In genomic region chr13:62210951-62211350, GRCh38 we compare ENCODE assay signal across 28 cellular contexts.
"Had no signal": no experiment of that assay in that cellular context is flagged by ENCODE, and none has a peak within 500 bp of the region (broad histone marks: within the 10 kb centered on the region; RNA-seq: fewer than 3 reads in every experiment).

No MANE protein-coding gene starts in this region.

- DNase-seq: activated B cell treated with CpG ODN at 0.5 μM for 24 hours; activated CD4-positive, alpha-beta memory T cell treated with anti-CD3 and anti-CD28 coated beads for 36 hours; activated CD4-positive, alpha-beta T cell treated with anti-CD3 and anti-CD28 coated beads for 36 hours; activated CD4-positive, alpha-beta T cell treated with anti-CD3 and anti-CD28 coated beads, Interleukin-2, amount 10 ng/mL, durations not matched to agents 24 days and 14 days; activated CD4-positive, CD25-positive, alpha-beta regulatory T cell treated with anti-CD3 and anti-CD28 coated beads, Interleukin-2, amount 50 U/mL, for 72 hours; activated CD8-positive, alpha-beta memory T cell treated with anti-CD3 and anti-CD28 coated beads, Interleukin-2, amount 10 ng/mL, durations not matched to agents 7 days and 5 days; activated CD8-positive, alpha-beta memory T cell treated with anti-CD3 and anti-CD28 coated beads, Interleukin-2, amount 50 U/mL, for 4 hours; activated CD8-positive, alpha-beta T cell treated with anti-CD3 and anti-CD28 coated beads, Interleukin-2, amount 10 ng/mL, durations not matched to agents 7 days and 5 days; activated gamma-delta T cell; activated naive CD4-positive, alpha-beta T cell; activated naive CD4-positive, alpha-beta T cell treated with anti-CD3 and anti-CD28 coated beads, Interleukin-2, amount 10 ng/mL, durations not matched to agents 7 days and 5 days; activated naive CD8-positive, alpha-beta T cell treated with anti-CD3 and anti-CD28 coated beads, Interleukin-2, amount 10 ng/mL, durations not matched to agents 7 days and 5 days; activated T-cell treated with anti-CD3 and anti-CD28 coated beads, Interleukin-2, amount 50 U/mL, for 1 hour; activated T-cell treated with anti-CD3 and anti-CD28 coated beads, Interleukin-2, amount 50 U/mL, for 72 hours; central memory CD4-positive, alpha-beta T cell; cerebellar nuclear complex; colonic mucosa; effector CD8-positive, alpha-beta T cell; esophagus squamous epithelium; head of caudate nucleus; hypothalamus; T1000; WERI-Rb-1 had no signal

- ATAC-seq: activated CD4-positive, alpha-beta T cell treated with anti-CD3 and anti-CD28 coated beads for 36 hours; activated CD8-positive, alpha-beta memory T cell treated with anti-CD3 and anti-CD28 coated beads, Interleukin-2, amount 10 ng/mL, durations not matched to agents 7 days and 5 days; activated CD8-positive, alpha-beta T cell treated with anti-CD3 and anti-CD28 coated beads, Interleukin-2, amount 10 ng/mL, durations not matched to agents 7 days and 5 days; activated naive CD4-positive, alpha-beta T cell treated with anti-CD3 and anti-CD28 coated beads, Interleukin-2, amount 50 U/mL, for 72 hours; activated T-cell treated with anti-CD3 and anti-CD28 coated beads, Interleukin-2, amount 50 U/mL, for 72 hours had no signal

- H3K4me3 ChIP-seq: ascending aorta, breast epithelium, cardiac muscle cell, colonic mucosa, esophagus squamous epithelium had no signal

- H3K36me3 ChIP-seq: ascending aorta, breast epithelium, cardiac muscle cell, colonic mucosa, esophagus squamous epithelium, WERI-Rb-1 had no signal

- H3K27me3 ChIP-seq: ascending aorta, breast epithelium, cardiac muscle cell, colonic mucosa, esophagus squamous epithelium had no signal

- H3K27ac ChIP-seq: ascending aorta, breast epithelium, cardiac muscle cell, colonic mucosa, epithelial cell of prostate, esophagus squamous epithelium, WERI-Rb-1 had no signal

- H3K4me1 ChIP-seq: ascending aorta, breast epithelium, colonic mucosa, esophagus squamous epithelium had no signal

- H3K9me3 ChIP-seq: ascending aorta, breast epithelium, colonic mucosa, esophagus squamous epithelium had no signal
